Comparison of ENCODE assay signal across 17 cellular contexts in the genomic region with DNA sequence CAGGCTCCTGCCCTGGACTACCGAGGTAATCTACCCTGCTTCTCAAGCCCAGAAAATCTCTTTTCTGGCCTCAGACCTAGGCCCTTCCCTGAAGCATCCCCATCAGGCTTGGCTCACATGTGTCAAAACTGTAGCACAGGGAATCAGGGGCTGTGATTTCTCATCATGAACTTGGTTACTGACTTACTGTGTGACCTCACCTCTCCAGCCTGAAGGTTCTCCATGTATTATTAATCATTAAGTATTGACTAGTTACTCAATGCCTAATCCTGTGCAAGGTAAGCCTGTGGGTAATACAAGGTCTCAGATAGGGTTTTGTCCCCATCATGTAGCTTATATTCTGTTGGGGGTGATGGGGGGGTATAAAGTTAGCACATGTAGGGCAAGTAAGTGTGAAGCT. TPM values are rescaled to one million over a fixed set of nuclear protein-coding genes. Genes with fewer than 3 reads are reported as not detected.
DNase-seq lines count a peak whose midpoint lies in the region; ATAC-seq and TF ChIP-seq lines count a peak whose summit lies in the region.
"Had no signal": no experiment of that assay in that cellular context is flagged by ENCODE, and none has a peak within 500 bp of the region (broad histone marks: within the 10 kb centered on the region; RNA-seq: fewer than 3 reads in every experiment).

No MANE protein-coding gene starts in this region.

- H3K27ac ChIP-seq in heart left ventricle: peak overlapping the region in 10 of 12 donors; percentile 47 to 91 (median 78)
- H3K27ac ChIP-seq in osteoblast (ENCODE audit: low read depth, low read length): peak overlapping the region; percentile 82
- H3K27ac ChIP-seq in upper lobe of right lung: peak overlapping the region; percentile 80
- H3K27ac ChIP-seq: SJSA1 had no signal

- H3K36me3 ChIP-seq in heart left ventricle: no peaks in the 10 kb centered on the region
- H3K36me3 ChIP-seq in osteoblast (ENCODE audit: insufficient read depth, low read length): no peaks in the 10 kb centered on the region
- no peaks in the 10 kb centered on the region for H3K36me3 ChIP-seq in upper lobe of right lung

- intact Hi-C loops in heart left ventricle (cut with DNase I) (no loop called here), left ventricle myocardium superior (cut with micrococcal nuclease) (no loop called here), upper lobe of right lung (cut with DNase I) (no loop called here)

- no peak for ATAC-seq in heart left ventricle
- no peak for ATAC-seq in left ventricle myocardium superior
- no peak for ATAC-seq in upper lobe of right lung
- ATAC-seq: natural killer cell treated with Interleukin-12 subunit alpha and Interleukin-12 subunit beta and Interleukin-15 and Interleukin-18, amount 100 ng/mL, for 72 hours had no signal

- no peaks in the 10 kb centered on the region for H3K9me3 ChIP-seq in heart left ventricle
- no peaks in the 10 kb centered on the region for H3K9me3 ChIP-seq in osteoblast (ENCODE audit: low read depth, low read length)
- H3K9me3 ChIP-seq in upper lobe of right lung: no peaks in the 10 kb centered on the region
- H3K9me3 ChIP-seq: SJSA1 had no signal

- no peak for DNase-seq in heart left ventricle
- DNase-seq in left ventricle myocardium superior: no peak
- DNase-seq in epithelial cell of proximal tubule (ENCODE audit: low read depth): peak; percentile 32
- DNase-seq in osteoblast (ENCODE audit: insufficient read length, low spot score, missing footprints): no peak
- DNase-seq in upper lobe of right lung: no peak
- DNase-seq in NCI-H187 treated with DMSO at 0.1 percent for 48 hours (lab: John Stamatoyannopoulos, UW): no peak
- no peak for DNase-seq in NCI-H524 (lab: John Stamatoyannopoulos, UW)
- no peak for DNase-seq in hypothalamus (lab: John Stamatoyannopoulos, UW)
- DNase-seq: activated CD4-positive, alpha-beta T cell treated with anti-CD3 and anti-CD28 coated beads, Interleukin-2, amount 50 U/mL, for 1 hour; activated naive CD8-positive, alpha-beta T cell treated with anti-CD3 and anti-CD28 coated beads, Interleukin-2, amount 10 ng/mL, durations not matched to agents 7 days and 5 days; activated T-cell treated with anti-CD3 and anti-CD28 coated beads, Interleukin-2, amount 50 U/mL, for 1 hour; CD4-positive, CD25-positive, alpha-beta regulatory T cell; DND-41; NCI-H1092; NCI-H2171 had no signal

- WGBS in heart left ventricle, 4 donors: 79 to 91% (median 90%) methylated on average over 1 of the region's 1 CpG

- no peak for TF ChIP-seq CTCF in heart left ventricle (IDR thresholded peaks at IDR 0.05)
- TF ChIP-seq CTCF in epithelial cell of proximal tubule (conservative IDR thresholded peaks at IDR 0.05; ENCODE audit: low read depth, low read length): no peak
- no peak for TF ChIP-seq CTCF in osteoblast (IDR thresholded peaks at IDR 0.05; ENCODE audit: extremely low read depth, low read depth, low read length)
- TF ChIP-seq CTCF in upper lobe of right lung (IDR thresholded peaks at IDR 0.05): no peak

- no peak overlapping the region for H2AFZ ChIP-seq in osteoblast (ENCODE audit: low read length)

- TF ChIP-seq POLR2A in heart left ventricle (IDR thresholded peaks at IDR 0.05): no peak

- H3K79me2 ChIP-seq in osteoblast (ENCODE audit: insufficient read depth, low read length): peaks cover under 1% of the 10 kb centered on the region

- H3K4me3 ChIP-seq in heart left ventricle: no peak overlapping the region
- H3K4me3 ChIP-seq in epithelial cell of proximal tubule (ENCODE audit: low read depth, low read length): no peak overlapping the region
- no peak overlapping the region for H3K4me3 ChIP-seq in osteoblast (ENCODE audit: insufficient read depth, low read length)
- H3K4me3 ChIP-seq in upper lobe of right lung: no peak overlapping the region
- H3K4me3 ChIP-seq: SJSA1 had no signal

- H3K27me3 ChIP-seq in heart left ventricle: peaks cover 0 to 14% (median 0%) of the 10 kb centered on the region in 9 donors
- peaks cover 8% of the 10 kb centered on the region for H3K27me3 ChIP-seq in osteoblast (ENCODE audit: insufficient read depth, low read length)
- H3K27me3 ChIP-seq in upper lobe of right lung: no peaks in the 10 kb centered on the region
- H3K27me3 ChIP-seq: SJSA1 had no signal

- H3K4me1 ChIP-seq in heart left ventricle (peaks cover 0 to 24% (median 0%) of the 10 kb centered on the region in 12 donors), osteoblast (ENCODE audit: insufficient read depth, low read length) (peaks cover 46% of the 10 kb centered on the region), upper lobe of right lung (peaks cover 8% of the 10 kb centered on the region)

- H3K4me2 ChIP-seq in osteoblast (ENCODE audit: insufficient read depth, low read length): no peak overlapping the region

- no peaks in the 10 kb centered on the region for H4K20me1 ChIP-seq in osteoblast (ENCODE audit: insufficient read depth, low read length)

RNA-seq across cellular contexts. Expression of a gene that starts 6.8 kb away (rescaled TPM):
- 10 to 100 TPM in 5 of 9 donors, 1 to 10 TPM in 4; 5.9 to 39.1 (median 16.4) TPM for total RNA-seq in heart left ventricle
- polyA plus RNA-seq in heart left ventricle: 10 to 100 TPM in 1 of 2 donors, 1 to 10 TPM in 1; 3.4 to 10.5 TPM
- 9.5 TPM for total RNA-seq in left ventricle myocardium superior
- total RNA-seq in epithelial cell of proximal tubule: 7.2 and 29.5 TPM in 2 replicates
- total RNA-seq in osteoblast: 36.9 and 38.6 TPM in 2 replicates
- total RNA-seq in upper lobe of right lung: 39.1 TPM
- total RNA-seq: activated naive CD8-positive, alpha-beta T cell treated with anti-CD3 and anti-CD28 coated beads, Interleukin-2, amount 10 ng/mL, durations not matched to agents 7 days and 5 days; CD4-positive, CD25-positive, alpha-beta regulatory T cell; natural killer cell treated with Interleukin-12 subunit alpha and Interleukin-12 subunit beta and Interleukin-15 and Interleukin-18, amount 100 ng/mL, for 72 hours had no signal
- polyA plus RNA-seq: CD4-positive, CD25-positive, alpha-beta regulatory T cell had no signal

RNA-seq across cellular contexts. Expression of a gene that starts 14.2 kb away (rescaled TPM):
- total RNA-seq in heart left ventricle (1 to 10 TPM; 3.2 to 9.0 (median 6.0) TPM), left ventricle myocardium superior (4.8 TPM), epithelial cell of proximal tubule (39.5 and 59.0 TPM in 2 replicates), osteoblast (37.3 and 38.0 TPM in 2 replicates), upper lobe of right lung (13.9 TPM)
- 1 to 10 TPM; 5.1 to 5.3 TPM for polyA plus RNA-seq in heart left ventricle
- total RNA-seq: natural killer cell treated with Interleukin-12 subunit alpha and Interleukin-12 subunit beta and Interleukin-15 and Interleukin-18, amount 100 ng/mL, for 72 hours had no signal
